17 cellular contexts compared by ENCODE assay signal in genomic region chr12:58029260-58029659, GRCh38.
DNase-seq lines count a peak whose midpoint lies in the region; ATAC-seq and TF ChIP-seq lines count a peak whose summit lies in the region.
"Had no signal": no experiment of that assay in that cellular context is flagged by ENCODE, and none has a peak within 500 bp of the region (broad histone marks: within the 10 kb centered on the region; RNA-seq: fewer than 3 reads in every experiment).

No MANE protein-coding gene starts in this region.

- ATAC-seq in PC-3 (no peak), foreskin keratinocyte (peak; percentile 10), GM21528 (IDR thresholded peaks at IDR 0.05; ENCODE audit: low FRiP score, unreplicated experiment) (no peak)
- ATAC-seq: CD8-positive, alpha-beta T cell; GM12878 had no signal

- POLR2A ChIA-PET in PC-3 (lab: Charles Lee; ENCODE audit: unreplicated experiment): no interaction called here

- H3K27ac ChIP-seq in PC-3 (ENCODE audit: low read length): no peak overlapping the region
- peak overlapping the region; percentile 3 for H3K27ac ChIP-seq in mammary epithelial cell (ENCODE audit: insufficient read depth, low read depth, low read length)
- peak overlapping the region; percentile 89 for H3K27ac ChIP-seq in epithelial cell of prostate
- peak overlapping the region; percentile 81 for H3K27ac ChIP-seq in foreskin keratinocyte

- H3F3A ChIP-seq in PC-3 (ENCODE audit: low read length, unreplicated experiment): no peaks in the 10 kb centered on the region

- H3K4me2 ChIP-seq in PC-3 (ENCODE audit: low read length): no peak overlapping the region
- no peak overlapping the region for H3K4me2 ChIP-seq in mammary epithelial cell (ENCODE audit: insufficient read depth, low read depth, low read length)
- H3K4me2 ChIP-seq: BLaER1 treated with 17β-estradiol and CSF1 and Interleukin-3, amounts not matched to agents 10 nM and 100 nM had no signal

- H3K9me3 ChIP-seq in PC-3 (ENCODE audit: low read length) (peaks cover 2% of the 10 kb centered on the region; the same call in 1 of the 2 replicates), mammary epithelial cell (replicated peaks; ENCODE audit: insufficient read depth, low read length) (peaks cover 3% of the 10 kb centered on the region)

- H3K9me3 Mint-ChIP-seq in activated naive CD4-positive, alpha-beta T cell treated with anti-CD3 and anti-CD28 coated beads, Interleukin-2, amount 10 ng/mL, durations not matched to agents 7 days and 5 days: peaks cover 8% of the 10 kb centered on the region

- H3K27me3 ChIP-seq in PC-3 (ENCODE audit: low read length) (no peaks in the 10 kb centered on the region), mammary epithelial cell (ENCODE audit: insufficient read depth, low read length) (no peaks in the 10 kb centered on the region), foreskin keratinocyte (no peaks in the 10 kb centered on the region)
- H3K27me3 ChIP-seq: BLaER1 treated with 17β-estradiol and CSF1 and Interleukin-3, amounts not matched to agents 10 nM and 100 nM had no signal

- no peak overlapping the region for H3K4me3 Mint-ChIP-seq in activated naive CD4-positive, alpha-beta T cell treated with anti-CD3 and anti-CD28 coated beads, Interleukin-2, amount 10 ng/mL, durations not matched to agents 7 days and 5 days
- H3K4me3 Mint-ChIP-seq: B cell; CD8-positive, alpha-beta T cell; H9 had no signal

- in situ Hi-C loops in mammary epithelial cell (cut with MboI; ENCODE audit: low sequenced_read_pairs in 2 of 2): no loop called here

- H2AFZ ChIP-seq in PC-3 (ENCODE audit: low read length) (no peak overlapping the region), mammary epithelial cell (ENCODE audit: low read depth, low read length) (no peak overlapping the region)

- H3K79me2 ChIP-seq in PC-3 (ENCODE audit: low read length): no peaks in the 10 kb centered on the region
- no peaks in the 10 kb centered on the region for H3K79me2 ChIP-seq in mammary epithelial cell (ENCODE audit: insufficient read depth, low read length)

- CTCF ChIA-PET in PC-3 (lab: Charles Lee) (no interaction called here), mammary epithelial cell (lab: Charles Lee; ENCODE audit: low non-redundant PET) (no interaction called here)
- CTCF ChIA-PET in activated naive CD4-positive, alpha-beta T cell treated with anti-CD3 and anti-CD28 coated beads, Interleukin-2, amount 10 ng/mL, durations not matched to agents 7 days and 5 days (lab: Charles Lee): no interaction called here

- no peak overlapping the region for H3K4me3 ChIP-seq in PC-3 (ENCODE audit: low read length)
- H3K4me3 ChIP-seq in mammary epithelial cell (replicated peaks in 1 of 3; ENCODE audit: insufficient read depth in 1 of 3, low read depth in 2 of 3, low read length in 3 of 3): no peak overlapping the region
- H3K4me3 ChIP-seq: BLaER1 treated with 17β-estradiol and CSF1 and Interleukin-3, amounts not matched to agents 10 nM and 100 nM; GM12878 had no signal

- no peak for TF ChIP-seq CTCF in PC-3 (conservative IDR thresholded peaks at IDR 0.05; ENCODE audit: low read depth, low read length)
- TF ChIP-seq CTCF in mammary epithelial cell (conservative IDR thresholded peaks at IDR 0.05 in 1 of 2, IDR thresholded peaks at IDR 0.05 in 1 of 2; ENCODE audit: extremely low read depth in 1 of 2, insufficient read depth in 1 of 2, low read depth in 1 of 2, low read length in 2 of 2): no peak
- TF ChIP-seq CTCF in foreskin keratinocyte (conservative IDR thresholded peaks at IDR 0.05): no peak

- H3K36me3 Mint-ChIP-seq in activated naive CD4-positive, alpha-beta T cell treated with anti-CD3 and anti-CD28 coated beads, Interleukin-2, amount 10 ng/mL, durations not matched to agents 7 days and 5 days: no peaks in the 10 kb centered on the region
- H3K36me3 Mint-ChIP-seq: CD8-positive, alpha-beta T cell had no signal

- no peaks in the 10 kb centered on the region for H3K9me2 ChIP-seq in PC-3 (replicated peaks; ENCODE audit: low read length)

- WGBS in mammary epithelial cell (ENCODE audit: low coverage, missing lambda C conversion rate): 94% methylated on average over 1 of the region's 1 CpG

- no peak overlapping the region for H3K27ac Mint-ChIP-seq in activated naive CD4-positive, alpha-beta T cell treated with anti-CD3 and anti-CD28 coated beads, Interleukin-2, amount 10 ng/mL, durations not matched to agents 7 days and 5 days
- H3K27ac Mint-ChIP-seq: B cell; CD8-positive, alpha-beta T cell; H9 had no signal

- no TSS peak for BruUV-seq in PC-3 (replicated peaks; lab: Mats Ljungman, UMichigan)
- no TSS peak for BruUV-seq in mammary epithelial cell (replicated peaks; lab: Mats Ljungman, UMichigan)

- H3K4me1 ChIP-seq in PC-3 (ENCODE audit: insufficient read depth, low read length) (peaks cover 16% of the 10 kb centered on the region), mammary epithelial cell (ENCODE audit: insufficient read depth, low read length) (peaks cover 28% of the 10 kb centered on the region), foreskin keratinocyte (peaks cover 17% of the 10 kb centered on the region)

- H3K36me3 ChIP-seq in PC-3 (ENCODE audit: low read depth, low read length): no peaks in the 10 kb centered on the region; the same call in 1 of the 2 replicates
- no peaks in the 10 kb centered on the region for H3K36me3 ChIP-seq in mammary epithelial cell (ENCODE audit: insufficient read depth, low read length)

- H3K9ac ChIP-seq in PC-3 (ENCODE audit: low read length) (no peak overlapping the region), mammary epithelial cell (ENCODE audit: insufficient read depth, low read length) (no peak overlapping the region)
- H3K9ac ChIP-seq: BLaER1 treated with 17β-estradiol and CSF1 and Interleukin-3, amounts not matched to agents 10 nM and 100 nM had no signal

- H4K20me1 ChIP-seq in PC-3 (ENCODE audit: low read length) (no peaks in the 10 kb centered on the region), mammary epithelial cell (ENCODE audit: insufficient read depth, low read length) (no peaks in the 10 kb centered on the region)
- H4K20me1 ChIP-seq: BLaER1 treated with 17β-estradiol and CSF1 and Interleukin-3, amounts not matched to agents 10 nM and 100 nM had no signal

- intact Hi-C loops in PC-3 (cut with micrococcal nuclease): no loop called here
- intact Hi-C loops in mammary epithelial cell (cut with micrococcal nuclease): no loop called here

- peak; percentile 10 for DNase-seq in PC-3
- DNase-seq in mammary epithelial cell: peak; percentile 58
- no peak for DNase-seq in epithelial cell of prostate (ENCODE audit: low read depth, low spot score)
- DNase-seq in foreskin keratinocyte: peak; percentile 34 to 48
- no peak for DNase-seq in Ammon's horn (ENCODE audit: low spot score)
- no peak for DNase-seq in activated naive CD4-positive, alpha-beta T cell treated with anti-CD3 and anti-CD28 coated beads, Interleukin-2, amount 10 ng/mL, durations not matched to agents 7 days and 5 days
- DNase-seq: 8988T; Calu3; CD8-positive, alpha-beta T cell; DMS53; DND-41; EL; H9 had no signal

- no peaks in the 10 kb centered on the region for H3K27me3 Mint-ChIP-seq in activated naive CD4-positive, alpha-beta T cell treated with anti-CD3 and anti-CD28 coated beads, Interleukin-2, amount 10 ng/mL, durations not matched to agents 7 days and 5 days

- dilution Hi-C loops in mammary epithelial cell (cut with HindIII; ENCODE audit: low sequenced_read_pairs): no loop called here

- H3K4me1 Mint-ChIP-seq in activated naive CD4-positive, alpha-beta T cell treated with anti-CD3 and anti-CD28 coated beads, Interleukin-2, amount 10 ng/mL, durations not matched to agents 7 days and 5 days: no peaks in the 10 kb centered on the region
- H3K4me1 Mint-ChIP-seq: B cell had no signal

Comparison
In these comparisons a context has a peak if more than half of its experiments do, and no peak if none do; other contexts are left out.
1. DNase-seq: peak in PC-3 (single experiment), mammary epithelial cell (single experiment) and foreskin keratinocyte (2 of 2); none in epithelial cell of prostate (single experiment), Ammon's horn (single experiment) and activated naive CD4-positive, alpha-beta T cell treated with anti-CD3 and anti-CD28 coated beads, Interleukin-2, amount 10 ng/mL, durations not matched to agents 7 days and 5 days (single experiment).